20 cellular contexts compared by ENCODE assay signal in genomic region chr1:30518696-30519095, GRCh38.
"Had no signal": no experiment of that assay in that cellular context is flagged by ENCODE, and none has a peak within 500 bp of the region (broad histone marks: within the 10 kb centered on the region; RNA-seq: fewer than 3 reads in every experiment).

No MANE protein-coding gene starts in this region.

- H3K27ac ChIP-seq: sigmoid colon, tibial artery had no signal

- H3K9me3 ChIP-seq: sigmoid colon, tibial artery had no signal

- DNase-seq: activated CD4-positive, alpha-beta T cell treated with anti-CD3 and anti-CD28 coated beads for 4 hours; activated CD4-positive, alpha-beta T cell treated with anti-CD3 and anti-CD28 coated beads, Interleukin-2, amount 50 U/mL, for 48 hours; activated effector memory CD4-positive, alpha-beta T cell treated with Interleukin-2 at 50 U/mL for 16 hours; activated naive CD4-positive, alpha-beta T cell treated with anti-CD3 and anti-CD28 coated beads for 36 hours; activated naive CD8-positive, alpha-beta T cell treated with anti-CD3 and anti-CD28 coated beads, Interleukin-2, amount 10 ng/mL, durations not matched to agents 7 days and 5 days; activated T-cell treated with anti-CD3 and anti-CD28 coated beads, Interleukin-2, amount 50 U/mL, for 72 hours; amniotic stem cell; cerebellar nuclear complex; dermis blood vessel endothelial cell; effector memory CD4-positive, alpha-beta T cell; glutamatergic neuron; hypothalamus; left cardiac atrium; nucleus accumbens; posterior cingulate gyrus; sigmoid colon; stimulated activated CD4-positive, alpha-beta T cell treated with anti-CD3 and anti-CD28 coated beads, Interleukin-4, amount 100 ng/mL, for 4 hours; T-helper 1 cell; T-helper 9 cell had no signal

- H3K4me1 ChIP-seq: sigmoid colon, tibial artery had no signal

- H3K4me3 ChIP-seq: sigmoid colon, tibial artery had no signal

- H3K36me3 ChIP-seq: sigmoid colon, tibial artery had no signal
